In the genomic region with DNA sequence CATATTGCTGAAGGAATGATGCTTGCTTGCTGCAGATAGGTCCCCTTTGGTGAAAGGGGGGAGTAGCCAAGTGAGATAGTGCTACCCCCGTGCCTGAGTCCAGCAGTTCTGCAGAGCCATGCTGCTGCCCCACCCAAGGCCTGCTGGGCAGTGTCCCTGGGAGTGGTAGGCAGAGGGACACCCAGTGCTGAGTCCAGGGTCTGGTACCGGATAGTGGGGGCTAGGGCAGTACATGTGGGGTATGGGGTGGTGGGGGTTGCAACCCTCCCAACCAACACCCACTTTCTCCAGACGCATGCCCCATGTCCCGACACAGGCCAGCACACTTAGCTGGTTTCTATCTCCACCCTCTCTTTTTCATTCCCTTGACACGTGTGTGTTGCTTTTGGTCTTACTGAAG, we compare ENCODE assay signal across 29 cellular contexts.
"Had no signal": no experiment of that assay in that cellular context is flagged by ENCODE, and none has a peak within 500 bp of the region (broad histone marks: within the 10 kb centered on the region; RNA-seq: fewer than 3 reads in every experiment).

No MANE protein-coding gene starts in this region.

- ATAC-seq: activated CD4-positive, CD25-positive, alpha-beta regulatory T cell treated with anti-CD3 and anti-CD28 coated beads, Interleukin-2, amount 50 U/mL, for 24 hours; left colon had no signal

- H3K4me1 ChIP-seq: ascending aorta, colonic mucosa, right atrium auricular region had no signal

- H3K27me3 ChIP-seq: adrenal gland, ascending aorta, cardiac muscle cell, colonic mucosa, dorsolateral prefrontal cortex, hepatocyte, neural progenitor cell, right atrium auricular region had no signal

- H3K27ac Mint-ChIP-seq: neural progenitor cell, type B pancreatic cell had no signal

- H3K4me3 ChIP-seq: ascending aorta, cardiac muscle cell, colonic mucosa, hepatocyte, neural progenitor cell, right atrium auricular region had no signal

- DNase-seq: activated CD4-positive, alpha-beta T cell treated with anti-CD3 and anti-CD28 coated beads for 48 hours; activated CD4-positive, alpha-beta T cell treated with anti-CD3 and anti-CD28 coated beads, Interleukin-2, amount 50 U/mL, for 48 hours; activated CD8-positive, alpha-beta memory T cell treated with anti-CD3 and anti-CD28 coated beads, Interleukin-2, amount 50 U/mL, for 48 hours; activated naive CD4-positive, alpha-beta T cell treated with Interleukin-2 at 50 U/mL for 16 hours; activated T-cell treated with anti-CD3 and anti-CD28 coated beads, Interleukin-2, amount 50 U/mL, for 48 hours; cerebellar nuclear complex; colonic mucosa; dorsolateral prefrontal cortex; effector memory CD4-positive, alpha-beta T cell; glutamatergic neuron; immature natural killer cell; kidney; left colon; naive B cell; stimulated activated naive CD4-positive, alpha-beta T cell; T-helper 1 cell; WERI-Rb-1 had no signal

- H3K27ac ChIP-seq: ascending aorta, cardiac muscle cell, colonic mucosa, hepatocyte, neural progenitor cell, right atrium auricular region, thoracic aorta, WERI-Rb-1 had no signal

- H3K4me3 Mint-ChIP-seq: brain, immature natural killer cell, mesothelial cell of epicardium, naive B cell, neural progenitor cell, type B pancreatic cell had no signal

- H3K36me3 ChIP-seq: adrenal gland, cardiac muscle cell, colonic mucosa, neural progenitor cell, WERI-Rb-1 had no signal

- H3K9me3 ChIP-seq: adrenal gland, ascending aorta, colonic mucosa, right atrium auricular region, thoracic aorta had no signal

- H3K27me3 Mint-ChIP-seq: brain, naive B cell, type B pancreatic cell had no signal

- H3K9me3 Mint-ChIP-seq: activated T-helper 2 cell treated with anti-CD3 and anti-CD28 coated beads, Interferon-gamma antibody, Interleukin-2, Interleukin-4, amounts not matched to agents 10 μg/mL and 5 μg/mL and 100 μg/mL, durations not matched to agents 14 hours and 24 hours and 36 hours; brain; immature natural killer cell; naive B cell; neural progenitor cell; type B pancreatic cell had no signal
